Comparison of ENCODE assay signal across 9 cellular contexts in the genomic region with DNA sequence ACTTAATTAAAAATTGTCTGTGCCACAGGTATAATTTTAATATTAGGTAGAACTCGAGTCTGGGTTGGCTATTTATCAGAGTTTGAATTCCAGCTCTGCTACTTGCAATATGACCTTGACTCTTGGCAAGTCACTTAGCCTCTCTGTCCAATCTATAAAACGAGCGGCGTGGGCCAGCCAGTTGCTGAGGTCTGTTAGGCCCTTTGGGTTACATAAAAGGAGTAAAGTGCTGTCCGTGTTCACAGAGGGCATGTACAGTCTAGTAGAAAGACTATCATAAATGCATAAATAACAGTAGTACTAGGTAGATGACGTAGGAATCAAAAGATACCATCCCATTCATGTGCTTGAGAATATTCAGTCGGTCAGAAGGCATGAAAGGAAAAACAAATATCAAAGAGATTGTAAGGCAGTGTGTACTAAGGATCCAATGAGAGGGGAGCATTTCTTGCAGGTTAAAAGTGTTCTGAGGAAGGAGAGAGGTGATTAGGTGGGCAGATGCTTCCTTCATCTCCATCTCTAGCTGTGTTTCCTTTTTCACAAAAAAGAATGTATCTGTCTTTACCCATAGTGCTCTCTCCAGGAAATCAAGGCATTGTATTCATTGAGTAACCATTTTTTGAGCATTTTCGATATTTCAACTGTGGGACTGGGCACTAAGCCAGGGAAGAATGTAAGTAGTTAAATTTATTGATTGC. TPM values are rescaled to one million over a fixed set of nuclear protein-coding genes. Genes with fewer than 3 reads are reported as not detected.
DNase-seq lines count a peak whose midpoint lies in the region; ATAC-seq and TF ChIP-seq lines count a peak whose summit lies in the region.
"Had no signal": no experiment of that assay in that cellular context is flagged by ENCODE, and none has a peak within 500 bp of the region (broad histone marks: within the 10 kb centered on the region; RNA-seq: fewer than 3 reads in every experiment).

No MANE protein-coding gene starts in this region.

- peaks cover 7% of the 10 kb centered on the region for H3K36me3 ChIP-seq in Panc1 (ENCODE audit: control insufficient read depth, insufficient read depth, low read length)
- no peaks in the 10 kb centered on the region for H3K36me3 ChIP-seq in fibroblast of lung (ENCODE audit: control insufficient read depth, insufficient read depth, low read length)
- no peaks in the 10 kb centered on the region for H3K36me3 ChIP-seq in neural cell (ENCODE audit: insufficient read depth, low read length)
- no peaks in the 10 kb centered on the region for H3K36me3 ChIP-seq in Peyer's patch

- H3K9ac ChIP-seq in fibroblast of lung (ENCODE audit: insufficient read depth, low read length) (no peak overlapping the region), neural cell (ENCODE audit: low read length) (peak overlapping the region; percentile 30)

- in situ Hi-C loops in Panc1 (cut with HindIII; ENCODE audit: low pct_unique_long_range_greater_than_20kb, low sequenced_read_pairs), result no loop called here

- no peak overlapping the region for H3K27ac ChIP-seq in CD4-positive, alpha-beta T cell (ENCODE audit: low read depth, low read length)
- H3K27ac ChIP-seq in Panc1 (ENCODE audit: low read length) (peak overlapping the region; percentile 97), fibroblast of lung (ENCODE audit: insufficient read depth, low read length) (no peak overlapping the region), neural cell (ENCODE audit: low read length) (no peak overlapping the region), Peyer's patch (peak overlapping the region in 1 of 4 donors; percentile 8)

- peak overlapping the region; percentile 100 for H3K4me3 Mint-ChIP-seq in CD4-positive, alpha-beta T cell

- H3K27me3 ChIP-seq in CD4-positive, alpha-beta T cell (ENCODE audit: control insufficient read depth, insufficient read depth, low read length), result no peaks in the 10 kb centered on the region
- H3K27me3 ChIP-seq in Panc1 (ENCODE audit: control insufficient read depth, insufficient read depth, low read length) (no peaks in the 10 kb centered on the region), fibroblast of lung (ENCODE audit: control insufficient read depth, insufficient read depth, low read length) (no peaks in the 10 kb centered on the region), neural cell (ENCODE audit: insufficient read depth, low read depth, low read length) (no peaks in the 10 kb centered on the region), Peyer's patch (no peaks in the 10 kb centered on the region)

- no peak for ATAC-seq in CD4-positive, alpha-beta T cell (ENCODE audit: poor library complexity)
- no peak for ATAC-seq in Panc1
- no peak for ATAC-seq in HG02763 (IDR thresholded peaks at IDR 0.05; ENCODE audit: unreplicated experiment)

- no TSS peak for BruUV-seq in Panc1 (replicated peaks; lab: Mats Ljungman, UMichigan)

- TF ChIP-seq POLR2A in Peyer's patch (IDR thresholded peaks at IDR 0.05), result no peak

- H3K4me2 ChIP-seq in fibroblast of lung (ENCODE audit: extremely low read depth, insufficient read depth, low read length), result peak overlapping the region; percentile 83
- peak overlapping the region; percentile 76 for H3K4me2 ChIP-seq in neural cell (ENCODE audit: low read length)

- H3K4me1 Mint-ChIP-seq in CD4-positive, alpha-beta T cell (ENCODE audit: low read depth), result peaks cover 75% of the 10 kb centered on the region

- CTCF ChIA-PET in CD4-positive, alpha-beta T cell (lab: Charles Lee), result interaction anchor here (1.2 to 1.7 kb wide), 2 partner anchors 9 to 21 kb away, joined by 5 read pairs; no protein-coding TSS in a partner anchor
- CTCF ChIA-PET in Panc1 (lab: Charles Lee), result no interaction called here

- peaks cover 4% of the 10 kb centered on the region for H3F3A ChIP-seq in neural cell (ENCODE audit: insufficient read depth, low read length, poor library complexity, severe bottlenecking)

- H3K79me2 ChIP-seq in fibroblast of lung (ENCODE audit: control insufficient read depth, insufficient read depth, low read length), result peaks cover 63% of the 10 kb centered on the region
- peaks cover 66% of the 10 kb centered on the region for H3K79me2 ChIP-seq in neural cell (replicated peaks; ENCODE audit: insufficient read depth, low read length)

- no peaks in the 10 kb centered on the region for H3K9me3 ChIP-seq in CD4-positive, alpha-beta T cell (ENCODE audit: control insufficient read depth, low read length)
- H3K9me3 ChIP-seq in Panc1 (ENCODE audit: control insufficient read depth, insufficient read depth, low read depth, low read length) (no peaks in the 10 kb centered on the region), fibroblast of lung (ENCODE audit: control insufficient read depth, insufficient read depth, low read depth, low read length) (no peaks in the 10 kb centered on the region), neural cell (ENCODE audit: low read length) (no peaks in the 10 kb centered on the region), Peyer's patch (no peaks in the 10 kb centered on the region)

- peaks cover 47% of the 10 kb centered on the region for H3K36me3 Mint-ChIP-seq in CD4-positive, alpha-beta T cell (ENCODE audit: low read depth)

- no peak for DNase-seq in CD4-positive, alpha-beta T cell
- no peak for DNase-seq in Panc1 (ENCODE audit: low read depth, low spot score)
- no peak for DNase-seq in fibroblast of lung (ENCODE audit: low read depth in 2 of 2)
- DNase-seq in GM10266 (ENCODE audit: extremely low spot score), result no peak
- DNase-seq in SKM-1 treated with dmso at 0.1 percent for 144 hours (lab: John Stamatoyannopoulos, UW; ENCODE audit: unreplicated experiment), result no peak
- DNase-seq in Peyer's patch, result no peak
- DNase-seq: effector CD4-positive, alpha-beta T cell had no signal

- no peak for TF ChIP-seq EP300 in neural cell (conservative IDR thresholded peaks at IDR 0.05; ENCODE audit: poor library complexity, severe bottlenecking)

- H3K4me1 ChIP-seq in Panc1 (ENCODE audit: control insufficient read depth, insufficient read depth, low read length), result peaks cover 45% of the 10 kb centered on the region
- peaks cover 12% of the 10 kb centered on the region for H3K4me1 ChIP-seq in fibroblast of lung (ENCODE audit: control insufficient read depth, extremely low read depth, insufficient read depth, low read length)
- H3K4me1 ChIP-seq in Peyer's patch, result peaks cover 0 to 42% (median 7%) of the 10 kb centered on the region in 4 donors

- H3K9me3 Mint-ChIP-seq in CD4-positive, alpha-beta T cell, result no peaks in the 10 kb centered on the region

- H2AFZ ChIP-seq in fibroblast of lung (ENCODE audit: low read length) (no peak overlapping the region), neural cell (ENCODE audit: low read depth, low read length) (no peak overlapping the region)

- H3K4me3 ChIP-seq in Panc1 (ENCODE audit: low read depth in 2 of 2, low read length in 2 of 2), result peak overlapping the region; percentile 82 to 85
- peak overlapping the region; percentile 44 to 95 (median 76) for H3K4me3 ChIP-seq in fibroblast of lung (replicated peaks in 1 of 4; ENCODE audit: control extremely low read depth in 1 of 4, insufficient read depth in 1 of 4, low read depth in 3 of 4, low read length in 4 of 4)
- peak overlapping the region; percentile 70 for H3K4me3 ChIP-seq in neural cell (ENCODE audit: low read length)
- peak overlapping the region in 1 of 4 donors; percentile 96 for H3K4me3 ChIP-seq in Peyer's patch

- H4K20me1 ChIP-seq in fibroblast of lung (ENCODE audit: control insufficient read depth, extremely low read depth, insufficient read depth, low read length), result no peaks in the 10 kb centered on the region
- peaks cover 14% of the 10 kb centered on the region for H4K20me1 ChIP-seq in neural cell (ENCODE audit: insufficient read depth)

- H3K27me3 Mint-ChIP-seq in CD4-positive, alpha-beta T cell, result peaks cover 4% of the 10 kb centered on the region

- no peak for TF ChIP-seq CTCF in CD4-positive, alpha-beta T cell (IDR thresholded peaks at IDR 0.05)
- TF ChIP-seq CTCF in Panc1 (IDR thresholded peaks at IDR 0.05), result no peak
- no peak for TF ChIP-seq CTCF in fibroblast of lung (conservative IDR thresholded peaks at IDR 0.05 in 1 of 2, IDR thresholded peaks at IDR 0.05 in 1 of 2; ENCODE audit: low read depth in 1 of 2, low read length in 2 of 2)
- TF ChIP-seq CTCF in neural cell (IDR thresholded peaks at IDR 0.05; ENCODE audit: poor library complexity, severe bottlenecking), result no peak
- no peak for TF ChIP-seq CTCF in GM10266 (IDR thresholded peaks at IDR 0.05; ENCODE audit: control insufficient read depth, insufficient read depth, low read depth, missing control alignments)
- no peak for TF ChIP-seq CTCF in Peyer's patch (IDR thresholded peaks at IDR 0.05)

- no peak for TF ChIP-seq RAD21 in neural cell (conservative IDR thresholded peaks at IDR 0.05)

- peak overlapping the region; percentile 99 for H3K27ac Mint-ChIP-seq in CD4-positive, alpha-beta T cell

- H3K9me2 ChIP-seq in neural cell (ENCODE audit: insufficient read depth, low read length), result no peaks in the 10 kb centered on the region

- POLR2A ChIA-PET in CD4-positive, alpha-beta T cell (lab: Charles Lee), result interaction anchor here (1.5 kb wide), 1 partner anchor 9 kb away, joined by 5 read pairs; no protein-coding TSS in a partner anchor
- POLR2A ChIA-PET in Panc1 (lab: Charles Lee), result no interaction called here

- intact Hi-C loops in CD4-positive, alpha-beta T cell (cut with DNase I, micrococcal nuclease), result loop anchor here (2.0 to 5.0 kb wide), 2 partner anchors 15 to 35 kb away; no protein-coding TSS in a partner anchor
- intact Hi-C loops in Panc1 (cut with micrococcal nuclease; ENCODE audit: unreplicated experiment), result loop anchor here (10.0 kb wide), 1 partner anchor 147 kb away; no protein-coding TSS in a partner anchor

TF ChIP-seq in neural cell, 6 proteins besides CTCF, POLR2A, EP300 and RAD21 (continues in another document):
- TF ChIP-seq SMC3 (conservative IDR thresholded peaks at IDR 0.05; ENCODE audit: poor library complexity) (no peak), POLR2AphosphoS5 (IDR thresholded peaks at IDR 0.05) (no peak), TAF1 (IDR thresholded peaks at IDR 0.05; ENCODE audit: low read depth) (no peak)

RNA-seq across cellular contexts. Expression of gene TNRC6A, which starts 2.4 kb away (rescaled TPM):
- 10 to 100 TPM; 70.4 to 74.6 TPM for total RNA-seq in CD4-positive, alpha-beta T cell
- total RNA-seq in Panc1 (2021; ENCODE audit: unreplicated experiment) (53.6 TPM), fibroblast of lung (37.0 and 49.4 TPM in 2 replicates), Peyer's patch (100 to 1,000 TPM in 2 of 4 donors, 10 to 100 TPM in 2; 47.3 to 316 (median 85.5) TPM)
- polyA plus RNA-seq in Panc1 (2012; ENCODE audit: insufficient read length), result 36.2 TPM
- polyA plus RNA-seq in fibroblast of lung (51.5 and 52.2 TPM in 2 replicates), neural cell (32.1 and 37.9 TPM in 2 replicates)
- 26.1 and 34.4 TPM in 2 replicates for polyA plus RNA-seq in fibroblast of lung (2012)
- polyA minus RNA-seq in fibroblast of lung (ENCODE audit: low replicate concordance) (63.7 and 65.6 TPM in 2 replicates), neural cell (133 and 140 TPM in 2 replicates)
